In genomic region chr20:64257107-64257757, GRCh38 we compare ENCODE assay signal across 2 cellular contexts.
TF ChIP-seq lines count a peak whose summit lies in the region.

No MANE protein-coding gene starts in this region.

TF ChIP-seq in HepG2, 621 proteins besides CTCF, POLR2A, EP300 and RAD21:
- 0 out of 2 replicates have a peak, but pooled peaks have one; percentile 24 for TF ChIP-seq THAP7 (CRISPR knock-in tag; IDR thresholded peaks at IDR 0.05)
- TF ChIP-seq IKZF4 (CRISPR knock-in tag; IDR thresholded peaks at IDR 0.05; ENCODE audit: borderline replicate concordance, low read depth, not compliant biosample characterization) = no peak
- TF ChIP-seq CREB1 (IDR thresholded peaks at IDR 0.05) = peak; percentile 62
- no peak for TF ChIP-seq CREB1 (CRISPR knock-in tag; IDR thresholded peaks at IDR 0.05)
- no peak for TF ChIP-seq BCL6 (CRISPR knock-in tag; IDR thresholded peaks at IDR 0.05)
- no peak for TF ChIP-seq ZSCAN9 (CRISPR knock-in tag; IDR thresholded peaks at IDR 0.05; ENCODE audit: borderline replicate concordance)
- 0 out of 2 replicates have a peak, but pooled peaks have one; percentile 35 for TF ChIP-seq ZNF816 (CRISPR knock-in tag; IDR thresholded peaks at IDR 0.05; ENCODE audit: borderline replicate concordance)
- 0 out of 2 replicates have a peak, but pooled peaks have one; percentile 38 for TF ChIP-seq ZSCAN12 (CRISPR knock-in tag; IDR thresholded peaks at IDR 0.05)
- TF ChIP-seq HDAC1 (CRISPR knock-in tag; IDR thresholded peaks at IDR 0.05) = 0 out of 2 replicates have a peak, but pooled peaks have one; percentile 19
- TF ChIP-seq ATF7 (IDR thresholded peaks at IDR 0.05) = peak; percentile 59
- no peak for TF ChIP-seq ATF7 (CRISPR knock-in tag; IDR thresholded peaks at IDR 0.05)
- 0 out of 2 replicates have a peak, but pooled peaks have one; percentile 37 for TF ChIP-seq ZC3H13 (CRISPR knock-in tag; IDR thresholded peaks at IDR 0.05)
- no peak for TF ChIP-seq ZNF597 (CRISPR knock-in tag; IDR thresholded peaks at IDR 0.05)
- no peak for TF ChIP-seq ZNF251 (CRISPR knock-in tag; IDR thresholded peaks at IDR 0.05)

TF ChIP-seq in K562, 482 proteins besides CTCF, POLR2A, EP300 and RAD21:
- TF ChIP-seq AFF1 (IDR thresholded peaks at IDR 0.05; ENCODE audit: low read depth in 1 of 2, partially characterized antibody in 2 of 2) (no peak), CREB3L1 (IDR thresholded peaks at IDR 0.05; ENCODE audit: borderline replicate concordance, low read depth) (no peak), BRCA1 (IDR thresholded peaks at IDR 0.05) (no peak), BRCA1 (CRISPR knock-in tag; IDR thresholded peaks at IDR 0.05) (no peak), NR0B1 (IDR thresholded peaks at IDR 0.05; ENCODE audit: partially characterized antibody) (no peak), NFIC (IDR thresholded peaks at IDR 0.05) (no peak), KAT8 (IDR thresholded peaks at IDR 0.05; ENCODE audit: low read depth) (no peak), HNRNPH1 (optimal IDR thresholded peaks at IDR 0.05; ENCODE audit: low read depth, low read length) (no peak), FOXA3 (CRISPR knock-in tag; conservative IDR thresholded peaks at IDR 0.05 in 1 of 2, IDR thresholded peaks at IDR 0.05 in 1 of 2) (no peak), RBM22 (IDR thresholded peaks at IDR 0.05; ENCODE audit: low read depth, low read length, poor library complexity, severe bottlenecking) (no peak), HDGF (IDR thresholded peaks at IDR 0.05) (no peak), ZNF79 (CRISPR knock-in tag; IDR thresholded peaks at IDR 0.05; ENCODE audit: low read depth) (no peak), CGGBP1 (CRISPR knock-in tag; IDR thresholded peaks at IDR 0.05) (no peak), ZNF280A (IDR thresholded peaks at IDR 0.05; ENCODE audit: low read depth, partially characterized antibody) (no peak)
